8 cellular contexts compared by ENCODE assay signal in genomic region chr20:31879143-31879987, GRCh38. TPM values are rescaled to one million over a fixed set of nuclear protein-coding genes. Genes with fewer than 3 reads are reported as not detected.
DNase-seq lines count a peak whose midpoint lies in the region; ATAC-seq and TF ChIP-seq lines count a peak whose summit lies in the region.

No MANE protein-coding gene starts in this region.

- H4K20me1 ChIP-seq in Karpas-422 (ENCODE audit: insufficient read depth, low read depth, low read length), result no peaks in the 10 kb centered on the region

- H3K27me3 Mint-ChIP-seq in activated T-helper 17 cell treated with anti-CD3 and anti-CD28 coated beads, Interleukin-2, amount 50 U/mL, for 72 hours, result no peaks in the 10 kb centered on the region
- peaks cover 0 to 8% (median 1%) of the 10 kb centered on the region in 5 donors for H3K27me3 Mint-ChIP-seq in naive thymus-derived CD8-positive, alpha-beta T cell
- no peaks in the 10 kb centered on the region for H3K27me3 Mint-ChIP-seq in stimulated activated memory B cell treated with anti-CD40 and anti-IgM and Interleukin-4, amounts not matched to agents 10 μg/mL and 1 μg/mL and 100 μg/mL, for 72 hours

- H3K36me3 Mint-ChIP-seq in activated T-helper 17 cell treated with anti-CD3 and anti-CD28 coated beads, Interleukin-2, amount 50 U/mL, for 72 hours (ENCODE audit: low read depth), result no peaks in the 10 kb centered on the region
- H3K36me3 Mint-ChIP-seq in naive thymus-derived CD8-positive, alpha-beta T cell, result no peaks in the 10 kb centered on the region
- no peaks in the 10 kb centered on the region for H3K36me3 Mint-ChIP-seq in stimulated activated memory B cell treated with anti-CD40 and anti-IgM and Interleukin-4, amounts not matched to agents 10 μg/mL and 1 μg/mL and 100 μg/mL, for 72 hours

- DNase-seq in DMS53 treated with DMSO at 0.1 percent for 48 hours (lab: John Stamatoyannopoulos, UW; ENCODE audit: unreplicated experiment), result peak; percentile 94
- DNase-seq in Karpas-422, result peak; percentile 90
- DNase-seq in RKO (ENCODE audit: low spot score), result peak; percentile 99
- DNase-seq in fibroblast of pulmonary artery (ENCODE audit: low read depth), result peak; percentile 96
- peak; percentile 63 to 90 (median 70) for DNase-seq in naive thymus-derived CD8-positive, alpha-beta T cell

- H3K9ac ChIP-seq in Karpas-422 (ENCODE audit: low read length), result peak overlapping the region; percentile 59

- no peaks in the 10 kb centered on the region for H3K9me3 Mint-ChIP-seq in activated T-helper 17 cell treated with anti-CD3 and anti-CD28 coated beads, Interleukin-2, amount 50 U/mL, for 72 hours
- no peaks in the 10 kb centered on the region for H3K9me3 Mint-ChIP-seq in naive thymus-derived CD8-positive, alpha-beta T cell
- H3K9me3 Mint-ChIP-seq in stimulated activated memory B cell treated with anti-CD40 and anti-IgM and Interleukin-4, amounts not matched to agents 10 μg/mL and 1 μg/mL and 100 μg/mL, for 72 hours, result no peaks in the 10 kb centered on the region

- no peaks in the 10 kb centered on the region for H3K9me3 ChIP-seq in Karpas-422 (ENCODE audit: low read length)

- H3K79me2 ChIP-seq in Karpas-422 (ENCODE audit: low read length), result no peaks in the 10 kb centered on the region

- ATAC-seq in GM21786 (IDR thresholded peaks at IDR 0.05; ENCODE audit: unreplicated experiment), result peak; percentile 74
- peak; percentile 97 for ATAC-seq in activated T-helper 17 cell treated with anti-CD3 and anti-CD28 coated beads, Interleukin-2, amount 50 U/mL, for 72 hours (replicated peaks)
- ATAC-seq in naive thymus-derived CD8-positive, alpha-beta T cell, result peak; percentile 93
- ATAC-seq in stimulated activated memory B cell treated with anti-CD40 and anti-IgM and Interleukin-4, amounts not matched to agents 10 μg/mL and 1 μg/mL and 100 μg/mL, for 72 hours, result peak; percentile 98

- H3K27me3 ChIP-seq in Karpas-422 (ENCODE audit: low read length), result no peaks in the 10 kb centered on the region

- H3K27ac ChIP-seq in Karpas-422 (ENCODE audit: low read length), result no peak overlapping the region

- TF ChIP-seq CTCF in fibroblast of pulmonary artery (IDR thresholded peaks at IDR 0.05; ENCODE audit: low read length, missing control alignments), result no peak

- H3K27ac Mint-ChIP-seq in activated T-helper 17 cell treated with anti-CD3 and anti-CD28 coated beads, Interleukin-2, amount 50 U/mL, for 72 hours, result peak overlapping the region; percentile 94
- H3K27ac Mint-ChIP-seq in naive thymus-derived CD8-positive, alpha-beta T cell, result peak overlapping the region; percentile 57 to 98 (median 86)
- peak overlapping the region; percentile 79 for H3K27ac Mint-ChIP-seq in stimulated activated memory B cell treated with anti-CD40 and anti-IgM and Interleukin-4, amounts not matched to agents 10 μg/mL and 1 μg/mL and 100 μg/mL, for 72 hours

- H3K4me3 ChIP-seq in Karpas-422 (ENCODE audit: low read length) (peak overlapping the region; percentile 55), fibroblast of pulmonary artery (replicated peaks; ENCODE audit: low read depth, low read length) (peak overlapping the region; percentile 73)

- POLR2A ChIA-PET in naive thymus-derived CD8-positive, alpha-beta T cell (lab: Charles Lee), result interaction anchor here (1.0 kb wide), 1 partner anchor 73 kb away, joined by 3 read pairs; the partner anchor contains the start of gene PDRG1

- no peaks in the 10 kb centered on the region for H3K36me3 ChIP-seq in Karpas-422 (ENCODE audit: insufficient read depth, low read length)

- H3K9me2 ChIP-seq in Karpas-422 (replicated peaks; ENCODE audit: insufficient read depth, low read length), result no peaks in the 10 kb centered on the region

- H2AFZ ChIP-seq in Karpas-422 (ENCODE audit: low read length), result peak overlapping the region; percentile 91; the same call in 1 of the 2 replicates

- peak overlapping the region; percentile 66 for H3K4me2 ChIP-seq in Karpas-422 (ENCODE audit: low read depth, low read length, poor library complexity, severe bottlenecking)

- H3K4me3 Mint-ChIP-seq in activated T-helper 17 cell treated with anti-CD3 and anti-CD28 coated beads, Interleukin-2, amount 50 U/mL, for 72 hours, result peak overlapping the region; percentile 96
- peak overlapping the region; percentile 88 to 97 (median 94) for H3K4me3 Mint-ChIP-seq in naive thymus-derived CD8-positive, alpha-beta T cell
- H3K4me3 Mint-ChIP-seq in stimulated activated memory B cell treated with anti-CD40 and anti-IgM and Interleukin-4, amounts not matched to agents 10 μg/mL and 1 μg/mL and 100 μg/mL, for 72 hours, result peak overlapping the region; percentile 98

- peaks cover 5% of the 10 kb centered on the region for H3K4me1 ChIP-seq in Karpas-422 (ENCODE audit: low read length)

- no peaks in the 10 kb centered on the region for H3K4me1 Mint-ChIP-seq in activated T-helper 17 cell treated with anti-CD3 and anti-CD28 coated beads, Interleukin-2, amount 50 U/mL, for 72 hours
- peaks cover 9 to 14% (median 12%) of the 10 kb centered on the region in 4 donors for H3K4me1 Mint-ChIP-seq in naive thymus-derived CD8-positive, alpha-beta T cell
- peaks cover 17% of the 10 kb centered on the region for H3K4me1 Mint-ChIP-seq in stimulated activated memory B cell treated with anti-CD40 and anti-IgM and Interleukin-4, amounts not matched to agents 10 μg/mL and 1 μg/mL and 100 μg/mL, for 72 hours

RNA-seq across cellular contexts. Expression of gene TTLL9, which starts 8.9 kb away (rescaled TPM):
- not detected in 2 replicates for total RNA-seq in Karpas-422 (2014; rRNA removed; shearing (Covaris generic); ENCODE audit: low replicate concordance)
- total RNA-seq in activated T-helper 17 cell treated with anti-CD3 and anti-CD28 coated beads, Interleukin-2, amount 50 U/mL, for 72 hours, result not detected
- not detected for total RNA-seq in naive thymus-derived CD8-positive, alpha-beta T cell
- not detected for polyA plus RNA-seq in naive thymus-derived CD8-positive, alpha-beta T cell

RNA-seq across cellular contexts. Expression of gene DUSP15, which starts 9.0 kb away (rescaled TPM):
- total RNA-seq in Karpas-422 (2014; rRNA removed; shearing (Covaris generic); ENCODE audit: low replicate concordance), result not detected in 2 replicates
- total RNA-seq in activated T-helper 17 cell treated with anti-CD3 and anti-CD28 coated beads, Interleukin-2, amount 50 U/mL, for 72 hours, result not detected
- total RNA-seq in naive thymus-derived CD8-positive, alpha-beta T cell, result not detected
- polyA plus RNA-seq in naive thymus-derived CD8-positive, alpha-beta T cell, result not detected

RNA-seq across cellular contexts. Expression of gene FOXS1, which starts 34.0 kb away (rescaled TPM):
- not detected in 2 replicates for total RNA-seq in Karpas-422 (2014; rRNA removed; shearing (Covaris generic); ENCODE audit: low replicate concordance)
- not detected for total RNA-seq in activated T-helper 17 cell treated with anti-CD3 and anti-CD28 coated beads, Interleukin-2, amount 50 U/mL, for 72 hours
- total RNA-seq in naive thymus-derived CD8-positive, alpha-beta T cell, result not detected
- not detected for polyA plus RNA-seq in naive thymus-derived CD8-positive, alpha-beta T cell
